ENCODE assay signal across 16 cellular contexts in genomic region chr19:14096272-14096992, GRCh38. TPM values are rescaled to one million over a fixed set of nuclear protein-coding genes. Genes with fewer than 3 reads are reported as not detected.
A peak's percentile ranks its signal among the peaks of the same experiment; 100 is the strongest.
DNase-seq lines count a peak whose midpoint lies in the region; TF ChIP-seq lines count a peak whose summit lies in the region.
"Had no signal": no experiment of that assay in that cellular context is flagged by ENCODE, and none has a peak within 500 bp of the region (broad histone marks: within the 10 kb centered on the region; RNA-seq: fewer than 3 reads in every experiment).

No MANE protein-coding gene starts in this region.

- TF ChIP-seq CTCF in astrocyte of the spinal cord (IDR thresholded peaks at IDR 0.05; ENCODE audit: low read depth, low read length) (peak; percentile 19), neural crest cell (conservative IDR thresholded peaks at IDR 0.05) (no peak)

- H3K36me3 Mint-ChIP-seq in neural crest cell (ENCODE audit: low read depth): peaks cover 29% of the 10 kb centered on the region

- H3K4me3 Mint-ChIP-seq in neural crest cell: peak overlapping the region; percentile 44
- H3K4me3 Mint-ChIP-seq: activated CD4-positive, alpha-beta T cell treated with anti-CD3 and anti-CD28 coated beads for 36 hours had no signal

- no peak overlapping the region for H3K27ac Mint-ChIP-seq in neural crest cell (ENCODE audit: unreplicated experiment)
- H3K27ac Mint-ChIP-seq: activated CD4-positive, alpha-beta T cell treated with anti-CD3 and anti-CD28 coated beads for 36 hours had no signal

- DNase-seq in NCI-H82 (lab: John Stamatoyannopoulos, UW): peak; percentile 34
- DNase-seq in NCI-H82 treated with DMSO at 0.1 percent for 48 hours (lab: John Stamatoyannopoulos, UW; ENCODE audit: unreplicated experiment): no peak
- DNase-seq in astrocyte of the spinal cord (ENCODE audit: low read depth, low spot score): no peak
- no peak for DNase-seq in neural crest cell (ENCODE audit: low read depth, low spot score)
- DNase-seq in NCI-H2081 (lab: John Stamatoyannopoulos, UW): no peak
- DNase-seq in putamen (ENCODE audit: low spot score): no peak
- DNase-seq: 8988T; activated CD4-positive, alpha-beta T cell treated with anti-CD3 and anti-CD28 coated beads for 36 hours; anterior cingulate cortex; islet precursor cell; MV-4-11; NCI-H226; T-helper 1 cell; thyroid gland had no signal

- in situ Hi-C loops in astrocyte of the spinal cord (cut with HindIII; ENCODE audit: low sequenced_read_pairs): loop anchor here (25.0 kb wide), 1 partner anchor 209 kb away; the partner anchor contains the start of gene NANOS3

- peaks cover 7% of the 10 kb centered on the region for H3K4me1 Mint-ChIP-seq in neural crest cell

- peaks cover 8% of the 10 kb centered on the region for H3K9me3 Mint-ChIP-seq in neural crest cell

- H3K27me3 Mint-ChIP-seq in neural crest cell (ENCODE audit: low read depth): no peaks in the 10 kb centered on the region
- H3K27me3 Mint-ChIP-seq: activated CD4-positive, alpha-beta T cell treated with anti-CD3 and anti-CD28 coated beads for 36 hours had no signal

- H3K4me3 ChIP-seq in astrocyte of the spinal cord (ENCODE audit: low read depth, low read length): no peak overlapping the region
- H3K4me3 ChIP-seq: thyroid gland had no signal

RNA-seq across cellular contexts. Expression of gene SAMD1, which starts 5.9 kb away (rescaled TPM):
- total RNA-seq in neural crest cell: 67.2 and 71.9 TPM in 2 replicates

RNA-seq across cellular contexts. Expression of gene C19orf67, which starts 10.8 kb away (rescaled TPM):
- total RNA-seq in neural crest cell: not detected in 2 replicates
- total RNA-seq: glomerular endothelial cell, posterior vena cava, thyroid gland had no signal

RNA-seq across cellular contexts. Expression of gene PRKACA, which starts 21.1 kb away (rescaled TPM):
- total RNA-seq in neural crest cell: 103 TPM in 2 replicates

RNA-seq across cellular contexts. Expression of gene MISP3, which starts 23.8 kb away (rescaled TPM):
- 0.39 and 0.98 TPM in 2 replicates for total RNA-seq in neural crest cell

RNA-seq across cellular contexts. Expression of gene PALM3, which starts 34.6 kb away (rescaled TPM):
- total RNA-seq in neural crest cell: 5.2 and 5.7 TPM in 2 replicates
- total RNA-seq: glomerular endothelial cell had no signal
